1 cellular context compared by ENCODE assay signal in the genomic region with DNA sequence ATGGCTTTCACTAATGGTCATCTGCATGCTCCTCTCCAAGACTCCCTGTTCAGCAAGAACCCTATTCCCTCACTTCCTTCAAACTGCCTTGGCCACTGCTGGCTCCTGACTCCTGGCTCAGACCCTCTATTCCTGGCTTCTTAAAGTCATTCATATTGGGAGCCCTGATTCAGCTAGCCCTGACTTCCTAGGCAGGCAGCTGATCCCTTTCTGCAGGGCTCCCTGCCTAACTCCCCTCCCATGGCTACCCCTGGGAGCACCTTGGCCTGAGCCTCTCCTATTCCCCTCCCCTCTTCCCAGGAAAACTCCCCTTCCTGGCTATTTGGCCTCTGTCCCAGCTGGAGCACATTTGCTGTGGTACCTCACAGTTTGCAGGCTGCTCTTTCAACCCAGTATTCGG.
TF ChIP-seq lines count a peak whose summit lies in the region.

No MANE protein-coding gene starts in this region.

TF ChIP-seq in GM23338, 12 proteins besides CTCF, POLR2A, EP300 and RAD21 (continued from another document):
- TF ChIP-seq ZNF114 (CRISPR knock-in tag; IDR thresholded peaks at IDR 0.05), result no peak
